11 cellular contexts compared by ENCODE assay signal in genomic region chr19:13033244-13033643, GRCh38. TPM values are rescaled to one million over a fixed set of nuclear protein-coding genes. Genes with fewer than 3 reads are reported as not detected.
DNase-seq lines count a peak whose midpoint lies in the region; ATAC-seq and TF ChIP-seq lines count a peak whose summit lies in the region.
"Had no signal": no experiment of that assay in that cellular context is flagged by ENCODE, and none has a peak within 500 bp of the region (broad histone marks: within the 10 kb centered on the region; RNA-seq: fewer than 3 reads in every experiment).

No MANE protein-coding gene starts in this region.

- TF ChIP-seq CTCF in heart right ventricle (IDR thresholded peaks at IDR 0.05), result peak in 3 of 9 donors; percentile 13 to 33 (median 24)
- TF ChIP-seq CTCF in astrocyte of the spinal cord (IDR thresholded peaks at IDR 0.05; ENCODE audit: low read depth, low read length), result peak; percentile 30
- TF ChIP-seq CTCF in left lung (IDR thresholded peaks at IDR 0.05), result no peak
- no peak for TF ChIP-seq CTCF in uterus (IDR thresholded peaks at IDR 0.05)

- WGBS in heart right ventricle, 2 donors, result 78 to 92% methylated on average over 1 of the region's 1 CpG

- H3K27ac ChIP-seq in heart right ventricle, result peak overlapping the region in 9 of 10 donors; percentile 38 to 96 (median 79)
- H3K27ac ChIP-seq in left lung, result peak overlapping the region; percentile 3 to 82
- H3K27ac ChIP-seq in uterus, result peak overlapping the region; percentile 95 to 99

- H3K4me1 ChIP-seq in heart right ventricle, result peaks cover 52 to 100% (median 92%) of the 10 kb centered on the region in 9 donors
- H3K4me1 ChIP-seq in left lung, result peaks cover 59 to 84% of the 10 kb centered on the region in 2 donors
- H3K4me1 ChIP-seq in uterus, result peaks cover 26 to 53% of the 10 kb centered on the region in 2 donors

- peaks cover 0 to 19% (median 0%) of the 10 kb centered on the region in 9 donors for H3K36me3 ChIP-seq in heart right ventricle
- H3K36me3 ChIP-seq in left lung, result no peaks in the 10 kb centered on the region
- H3K36me3 ChIP-seq in uterus, result no peaks in the 10 kb centered on the region

- DNase-seq in heart right ventricle (no peak), left cardiac atrium (no peak), astrocyte of the spinal cord (ENCODE audit: low read depth, low spot score) (no peak), left lung (no peak), uterus (no peak), NCI-H82 treated with DMSO at 0.1 percent for 48 hours (lab: John Stamatoyannopoulos, UW; ENCODE audit: unreplicated experiment) (no peak), NCI-H2029 (lab: John Stamatoyannopoulos, UW) (no peak)
- DNase-seq: activated naive CD4-positive, alpha-beta T cell treated with Interleukin-2 at 50 U/mL for 16 hours; H7; NCI-H2171 had no signal

- no peak overlapping the region for H3K4me3 ChIP-seq in heart right ventricle
- H3K4me3 ChIP-seq in astrocyte of the spinal cord (ENCODE audit: low read depth, low read length), result no peak overlapping the region
- H3K4me3 ChIP-seq in left lung, result no peak overlapping the region
- no peak overlapping the region for H3K4me3 ChIP-seq in uterus

- intact Hi-C loops in heart right ventricle (cut with DNase I), result loop anchor here in 7 of 10 donors (2.0 to 10.0 kb wide), 5 partner anchors 28 to 51 kb away; partner anchors contain the start of gene NFIX (in 3 of the 7)
- intact Hi-C loops in left cardiac atrium (cut with DNase I), result no loop called here
- intact Hi-C loops in left lung (cut with DNase I), result no loop called here
- intact Hi-C loops in uterus (cut with DNase I; ENCODE audit: low total_unique reads), result no loop called here

- H3K9me3 ChIP-seq in heart right ventricle, result no peaks in the 10 kb centered on the region
- H3K9me3 ChIP-seq in left lung, result no peaks in the 10 kb centered on the region
- H3K9me3 ChIP-seq in uterus, result no peaks in the 10 kb centered on the region

- no peak for TF ChIP-seq POLR2A in uterus (IDR thresholded peaks at IDR 0.05)

- ATAC-seq in heart right ventricle (no peak), left cardiac atrium (no peak), left lung (no peak)
- no peak for ATAC-seq in activated CD4-positive, CD25-positive, alpha-beta regulatory T cell treated with anti-CD3 and anti-CD28 coated beads, Interleukin-2, amount 50 U/mL, for 24 hours

- no peaks in the 10 kb centered on the region for H3K27me3 ChIP-seq in heart right ventricle
- no peaks in the 10 kb centered on the region for H3K27me3 ChIP-seq in left lung
- H3K27me3 ChIP-seq in uterus, result no peaks in the 10 kb centered on the region

- in situ Hi-C loops in astrocyte of the spinal cord (cut with HindIII; ENCODE audit: low sequenced_read_pairs), result no loop called here

RNA-seq across cellular contexts. Expression of gene NFIX, which starts 38.0 kb away (rescaled TPM):
- total RNA-seq in heart right ventricle (100 to 1,000 TPM; 111 to 162 (median 145) TPM), left cardiac atrium (100 to 1,000 TPM; 117 to 133 TPM), left lung (100 to 1,000 TPM; 166 to 237 TPM), uterus (100 to 1,000 TPM in 2 of 4 donors, 10 to 100 TPM in 2; 27.4 to 381 (median 78.4) TPM)
- 10 to 100 TPM; 16.8 to 34.2 TPM for polyA plus RNA-seq in heart right ventricle

Comparison
In these comparisons a context has a peak if more than half of its experiments do, and no peak if none do; other contexts are left out.
1. intact Hi-C loops: an anchor here in heart right ventricle (2.0 to 10.0 kb wide); none called in left cardiac atrium, left lung and uterus.
2. H3K27ac ChIP-seq: peak in every context shown above with its lines; median percentile 97 in uterus; 79 in heart right ventricle; 42 in left lung.